24 cellular contexts compared by ENCODE assay signal in genomic region chr22:38618682-38619081, GRCh38.
"Had no signal": no experiment of that assay in that cellular context is flagged by ENCODE, and none has a peak within 500 bp of the region (broad histone marks: within the 10 kb centered on the region; RNA-seq: fewer than 3 reads in every experiment).

No MANE protein-coding gene starts in this region.

- H3K4me3 ChIP-seq: dorsolateral prefrontal cortex, hepatocyte, pancreas, psoas muscle, right atrium auricular region, thyroid gland, upper lobe of right lung had no signal

- FAIRE-seq: colon, frontal cortex, pancreas had no signal

- DNase-seq: activated CD4-positive, alpha-beta T cell treated with anti-CD3 and anti-CD28 coated beads for 36 hours; activated CD4-positive, alpha-beta T cell treated with anti-CD3 and anti-CD28 coated beads, Interleukin-2, amount 50 U/mL, for 4 hours; activated CD8-positive, alpha-beta memory T cell treated with anti-CD3 and anti-CD28 coated beads, Interleukin-2, amount 50 U/mL, for 48 hours; activated naive CD4-positive, alpha-beta T cell treated with Interleukin-2 at 50 U/mL for 16 hours; activated naive CD8-positive, alpha-beta T cell treated with anti-CD3 and anti-CD28 coated beads, Interleukin-2, amount 10 ng/mL, durations not matched to agents 7 days and 5 days; activated T-cell treated with anti-CD3 and anti-CD28 coated beads, Interleukin-2, amount 50 U/mL, for 4 hours; amygdala; central memory CD4-positive, alpha-beta T cell; dorsolateral prefrontal cortex; effector memory CD8-positive, alpha-beta T cell; glutamatergic neuron; immature natural killer cell; psoas muscle; stimulated activated CD4-positive, alpha-beta T cell treated with anti-CD3 and anti-CD28 coated beads, Interleukin-12 subunit alpha, Interleukin-12 subunit beta, amount 100 ng/mL, for 4 hours; stimulated activated CD4-positive, alpha-beta T cell treated with anti-CD3 and anti-CD28 coated beads, Interleukin-4, amount 100 ng/mL, for 4 hours; substantia nigra; T-helper 9 cell; thyroid gland; upper lobe of right lung had no signal
